Comparison of ENCODE assay signal across 8 cellular contexts in genomic region chr18:70337139-70337972, GRCh38. TPM values are rescaled to one million over a fixed set of nuclear protein-coding genes. Genes with fewer than 3 reads are reported as not detected.
DNase-seq lines count a peak whose midpoint lies in the region; ATAC-seq, FAIRE-seq and TF ChIP-seq lines count a peak whose summit lies in the region.

No MANE protein-coding gene starts in this region.

- H3K4me3 ChIP-seq in foreskin fibroblast (ENCODE audit: low read depth in 1 of 2, low read length in 2 of 2): no peak overlapping the region
- peak overlapping the region in 1 of 3 donors; percentile 25 for H3K4me3 ChIP-seq in skeletal muscle tissue (ENCODE audit: low read length in 3 of 3)
- H3K4me3 ChIP-seq in thyroid gland (replicated peaks in 1 of 3): no peak overlapping the region

- H3K36me3 ChIP-seq in skeletal muscle tissue (ENCODE audit: control insufficient read depth in 3 of 3, insufficient read depth in 3 of 3, low read length in 3 of 3) (peaks cover 0 to 3% (median 0%) of the 10 kb centered on the region in 3 donors), thyroid gland (no peaks in the 10 kb centered on the region)

- ATAC-seq in HG03520 (IDR thresholded peaks at IDR 0.05; ENCODE audit: unreplicated experiment): no peak

- TF ChIP-seq CTCF in foreskin fibroblast (IDR thresholded peaks at IDR 0.05; ENCODE audit: low read depth, low read length) (no peak), thyroid gland (IDR thresholded peaks at IDR 0.05) (no peak)

- 89 to 96% methylated on average over 4 of the region's 4 CpGs for WGBS in thyroid gland, 2 donors

- intact Hi-C loops in thyroid gland (cut with DNase I): no loop called here

- FAIRE-seq in H54 (lab: Jason Lieb, UNC): peak; percentile 95

- H3K9ac ChIP-seq in skeletal muscle tissue (ENCODE audit: low read depth in 1 of 3, low read length in 3 of 3): peak overlapping the region; percentile 28 to 62 (median 44)

- TF ChIP-seq POLR2A in H54 (IDR thresholded peaks at IDR 0.05; ENCODE audit: low read depth, low read length) (no peak), thyroid gland (IDR thresholded peaks at IDR 0.05) (no peak)

- H3K27me3 ChIP-seq in skeletal muscle tissue (ENCODE audit: control insufficient read depth in 3 of 3, insufficient read depth in 3 of 3, low read length in 3 of 3) (no peaks in the 10 kb centered on the region), thyroid gland (no peaks in the 10 kb centered on the region)

- peaks cover 0 to 2% (median 0%) of the 10 kb centered on the region in 3 donors for H3K9me3 ChIP-seq in skeletal muscle tissue (ENCODE audit: control insufficient read depth in 3 of 3, low read length in 3 of 3)
- no peaks in the 10 kb centered on the region for H3K9me3 ChIP-seq in thyroid gland

- DNase-seq in H54 (ENCODE audit: insufficient read length, low spot score) (peak; percentile 17), RPMI8226 (peak; percentile 18), foreskin fibroblast (peak; percentile 83 to 92), HuH-7.5 (ENCODE audit: low spot score) (no peak), thyroid gland (no peak), NCI-H2029 treated with DMSO at 0.1 percent for 48 hours (lab: John Stamatoyannopoulos, UW) (no peak)

- H3K27ac ChIP-seq in skeletal muscle tissue (ENCODE audit: low read depth, low read length) (peak overlapping the region; percentile 85), thyroid gland (no peak overlapping the region)

- H3K4me1 ChIP-seq in skeletal muscle tissue (ENCODE audit: control insufficient read depth in 3 of 3, insufficient read depth in 3 of 3, low read length in 3 of 3): peaks cover 7 to 12% (median 9%) of the 10 kb centered on the region in 3 donors
- H3K4me1 ChIP-seq in thyroid gland: no peaks in the 10 kb centered on the region

RNA-seq across cellular contexts. Expression of gene SOCS6, which starts 48.5 kb away (rescaled TPM):
- 17.7 TPM for total RNA-seq in skeletal muscle tissue
- 10 to 100 TPM; 20.7 to 25.6 (median 23.6) TPM for total RNA-seq in thyroid gland

Comparison
In these comparisons a context has a peak if more than half of its experiments do, and no peak if none do; other contexts are left out.
1. DNase-seq: peak in H54 (single experiment), RPMI8226 (single experiment) and foreskin fibroblast (2 of 2); none in HuH-7.5 (single experiment), thyroid gland (0 of 2) and NCI-H2029 treated with DMSO at 0.1 percent for 48 hours (single experiment).